Comparison of ENCODE assay signal across 5 cellular contexts in the genomic region with DNA sequence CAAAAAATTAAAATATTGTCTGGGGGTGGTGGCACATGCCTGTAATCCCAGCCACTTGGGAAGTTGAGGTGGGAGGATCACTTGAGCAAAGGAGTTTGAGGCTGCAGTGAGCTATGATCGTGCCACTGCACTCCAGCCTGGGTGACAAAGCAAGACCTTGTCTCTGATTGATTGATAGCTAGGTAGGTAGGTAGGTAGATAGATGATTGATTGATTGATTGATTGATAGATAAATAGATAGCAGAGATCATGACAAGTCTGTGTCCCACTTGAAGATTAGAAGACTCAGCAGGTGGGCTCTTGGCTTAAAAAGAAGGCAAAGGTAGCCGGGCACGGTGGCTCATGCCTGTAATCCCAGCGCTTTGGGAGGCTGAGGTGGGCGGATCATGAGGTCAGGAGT. TPM values are rescaled to one million over a fixed set of nuclear protein-coding genes. Genes with fewer than 3 reads are reported as not detected.
DNase-seq lines count a peak whose midpoint lies in the region; ATAC-seq, FAIRE-seq and TF ChIP-seq lines count a peak whose summit lies in the region.
"Not testable (repeated sequence)": the region's sequence is repeated elsewhere in the genome, so short reads cannot be mapped to it uniquely, and the experiment has no call there.

No MANE protein-coding gene starts in this region.

- TF ChIP-seq RAD21 in K562 (CRISPR knock-in tag; conservative IDR thresholded peaks at IDR 0.05 in 1 of 2, IDR thresholded peaks at IDR 0.05 in 1 of 2); neural cell (conservative IDR thresholded peaks at IDR 0.05): not testable (repeated sequence)

- not testable (repeated sequence) for BruUV-seq in K562 (replicated peaks; lab: Mats Ljungman, UMichigan)

- intact Hi-C loops in K562 (cut with micrococcal nuclease), result not testable (repeated sequence)

- CTCF ChIA-PET in HEK293T (lab: Yijun Ruan, JAX); K562 (lab: Yijun Ruan, JAX; ENCODE audit: low intra/inter-chr PET ratio): not testable (repeated sequence)

- H3K9ac ChIP-seq in K562 (ENCODE audit: insufficient read depth in 1 of 2, low read depth in 2 of 2, low read length in 2 of 2), result not testable (repeated sequence)
- peak overlapping the region; percentile 25 for H3K9ac ChIP-seq in neural cell (ENCODE audit: low read length)

- POLR2A ChIA-PET in HEK293T (lab: Yijun Ruan, JAX), result not testable (repeated sequence)
- POLR2A ChIA-PET in K562 (lab: Yijun Ruan, JAX), result interaction anchor here (0.6 to 2.2 kb wide), 2 partner anchors 20 to 28 kb away, joined by 3 to 5 read pairs; partner anchors contain the start of gene AHCYL2

- H3K4me3 Mint-ChIP-seq in progenitor cell of endocrine pancreas (ENCODE audit: low read depth), result not testable (repeated sequence)

- H3K9me3 ChIP-seq in K562 (replicated peaks; ENCODE audit: control insufficient read depth, insufficient read depth, low read depth, low read length); neural cell (ENCODE audit: low read length): not testable (repeated sequence)

- TF ChIP-seq POLR2A in K562 (conservative IDR thresholded peaks at IDR 0.05), result not testable (repeated sequence)

- not testable (repeated sequence) for H3K27me3 Mint-ChIP-seq in progenitor cell of endocrine pancreas

- not testable (repeated sequence) for H3K9me3 Mint-ChIP-seq in progenitor cell of endocrine pancreas (ENCODE audit: low read depth)

- H3K9me1 ChIP-seq in K562 (ENCODE audit: control insufficient read depth, insufficient read depth, low read length), result not testable (repeated sequence)

- H2AFZ ChIP-seq in K562 (ENCODE audit: low read depth, low read length); neural cell (ENCODE audit: low read depth, low read length): not testable (repeated sequence)

- H3K36me3 ChIP-seq in K562 (ENCODE audit: control insufficient read depth, insufficient read depth, low read length); neural cell (ENCODE audit: insufficient read depth, low read length): not testable (repeated sequence)

- FAIRE-seq in K562 (lab: Jason Lieb, UNC), result not testable (repeated sequence)

- H4K20me1 ChIP-seq in K562 (replicated peaks; ENCODE audit: control insufficient read depth, insufficient read depth, low read length); neural cell (ENCODE audit: insufficient read depth): not testable (repeated sequence)

- H3K27ac Mint-ChIP-seq in progenitor cell of endocrine pancreas, result peak overlapping the region; percentile 36

- H3K27ac ChIP-seq in VCaP (peak overlapping the region; percentile 14; the same call in 1 of the 2 replicates), neural cell (ENCODE audit: low read length) (peak overlapping the region; percentile 61)
- H3K27ac ChIP-seq in K562 (ENCODE audit: extremely low read depth, low read depth, low read length), result not testable (repeated sequence)

- not testable (repeated sequence) for H3F3A ChIP-seq in neural cell (ENCODE audit: insufficient read depth, low read length, poor library complexity, severe bottlenecking)

- in situ Hi-C loops in K562 (cut with MboI), result not testable (repeated sequence)

- not testable (repeated sequence) for H3K4me1 Mint-ChIP-seq in progenitor cell of endocrine pancreas (ENCODE audit: low read depth)

- not testable (repeated sequence) for TF ChIP-seq EP300 in K562 (IDR thresholded peaks at IDR 0.05; ENCODE audit: low read length)
- peak; percentile 69 for TF ChIP-seq EP300 in neural cell (conservative IDR thresholded peaks at IDR 0.05; ENCODE audit: poor library complexity, severe bottlenecking)

- not testable (repeated sequence) for TF ChIP-seq CTCF in VCaP (conservative IDR thresholded peaks at IDR 0.05); K562 (IDR thresholded peaks at IDR 0.05 in 2 of 3, conservative IDR thresholded peaks at IDR 0.05 in 1 of 3; ENCODE audit: insufficient read depth in 2 of 3, low read depth in 1 of 3, low read length in 3 of 3); neural cell (IDR thresholded peaks at IDR 0.05; ENCODE audit: poor library complexity, severe bottlenecking); progenitor cell of endocrine pancreas (IDR thresholded peaks at IDR 0.05; ENCODE audit: unreplicated experiment)

- WGBS in K562 (ENCODE audit: insufficient coverage, low coverage, missing lambda C conversion rate), result 36% methylated on average over 5 of the region's 5 CpGs

- not testable (repeated sequence) for H3K4me3 ChIP-seq in K562
- peak overlapping the region; percentile 33 for H3K4me3 ChIP-seq in neural cell (ENCODE audit: low read length)

- not testable (repeated sequence) for H3K79me2 ChIP-seq in K562 (ENCODE audit: control insufficient read depth, insufficient read depth, low read length)
- H3K79me2 ChIP-seq in neural cell (replicated peaks; ENCODE audit: insufficient read depth, low read length), result peaks cover 33% of the 10 kb centered on the region

- H3K4me2 ChIP-seq in K562 (ENCODE audit: insufficient read depth, low read length); neural cell (ENCODE audit: low read length): not testable (repeated sequence)

- not testable (repeated sequence) for H3K4me1 ChIP-seq in K562 (replicated peaks in 1 of 2; ENCODE audit: control insufficient read depth in 2 of 2, insufficient read depth in 2 of 2, low read length in 2 of 2)

- H3K9me2 ChIP-seq in neural cell (ENCODE audit: insufficient read depth, low read length), result not testable (repeated sequence)

- H3K36me3 Mint-ChIP-seq in progenitor cell of endocrine pancreas (ENCODE audit: insufficient read depth), result not testable (repeated sequence)

- H3K27me3 ChIP-seq in K562 (ENCODE audit: control insufficient read depth in 2 of 2, insufficient read depth in 2 of 2, low read length in 2 of 2); neural cell (ENCODE audit: insufficient read depth, low read depth, low read length): not testable (repeated sequence)

- not testable (repeated sequence) for DNase-seq in HEK293T (ENCODE audit: extremely low spot score); K562 (ENCODE audit: extremely low read depth in 1 of 4, low spot score in 3 of 4); progenitor cell of endocrine pancreas (ENCODE audit: low spot score, unreplicated experiment)

- ATAC-seq in K562, result not testable (repeated sequence)

TF ChIP-seq in HEK293T, 16 proteins besides CTCF, POLR2A, EP300 and RAD21:
- TF ChIP-seq PKNOX1 (IDR thresholded peaks at IDR 0.05), result peak; percentile 70

RNA-seq across cellular contexts. Expression of gene AHCYL2, which starts 27.8 kb away (rescaled TPM):
- 11.5 and 16.6 TPM in 2 replicates for total RNA-seq in K562 (2011; cell fraction: chromatin; rRNA removed; ENCODE audit: low replicate concordance)
- 3.7 and 4.3 TPM in 2 replicates for total RNA-seq in K562 (2011; cell fraction: nucleolus; rRNA removed)
- total RNA-seq in K562 (2011; cell fraction: nucleoplasm; rRNA removed), result 7.0 and 11.6 TPM in 2 replicates
- total RNA-seq in K562 (2014; rRNA removed) (3.1 and 3.7 TPM in 2 replicates), K562 (2014; rRNA removed; fragmentation: Illumina TruSeq; extraction: Trizol) (5.2 TPM in 2 replicates), K562 (2015; rRNA removed; fragmentation: Illumina TruSeq; extraction: Trizol) (5.5 and 6.8 TPM in 2 replicates), K562 (2021) (5.2 and 5.5 TPM in 2 replicates), progenitor cell of endocrine pancreas (22.0 and 26.0 TPM in 2 replicates)
- polyA plus RNA-seq in K562 (2011; rRNA removed) (10.5 and 10.8 TPM in 2 replicates), K562 (2014; fragmentation: Illumina TruSeq; extraction: Trizol) (4.8 and 6.2 TPM in 2 replicates), K562 (2014; fragmentation: Nextera tagmentation; extraction: Ambion mirVana) (1 to 10 TPM in 1 of 2 experiments, under 1 TPM in 1; 0.93 to 2.0 TPM), K562 (2014; rRNA removed) (4.3 and 5.6 TPM in 2 replicates), neural cell (38.8 and 39.9 TPM in 2 replicates)
- 4.5 and 8.6 TPM in 2 replicates for polyA plus RNA-seq in K562 (2011; cell fraction: cytosol; rRNA removed)
- 10.3 and 13.9 TPM in 2 replicates for polyA plus RNA-seq in K562 (2011; cell fraction: nucleus; rRNA removed)
- 4.9 and 7.6 TPM in 2 replicates for polyA plus RNA-seq in K562 (2012)
- polyA minus RNA-seq in K562 (2011; rRNA and poly(A)+ RNA removed), result 17.9 and 25.5 TPM in 2 replicates
- polyA minus RNA-seq in K562 (2011; cell fraction: cytosol; rRNA and poly(A)+ RNA removed), result 5.7 and 7.6 TPM in 2 replicates
- 3.4 and 8.2 TPM in 2 replicates for polyA minus RNA-seq in K562 (2011; cell fraction: nucleus; rRNA and poly(A)+ RNA removed)
- 51.9 and 64.6 TPM in 2 replicates for polyA minus RNA-seq in neural cell
